ENCODE assay signal across 1 cellular context in genomic region chr10:33772370-33773331, GRCh38.
TF ChIP-seq lines count a peak whose summit lies in the region.

No MANE protein-coding gene starts in this region.

TF ChIP-seq in GM12878, 131 proteins besides CTCF, POLR2A, EP300 and RAD21:
- TF ChIP-seq NBN (IDR thresholded peaks at IDR 0.05) (peak; percentile 43; the same call in 1 of the 2 replicates), RCOR1 (conservative IDR thresholded peaks at IDR 0.05; ENCODE audit: low read depth, low read length) (no peak), RAD51 (IDR thresholded peaks at IDR 0.05) (no peak), BMI1 (IDR thresholded peaks at IDR 0.05; ENCODE audit: borderline replicate concordance) (peak; percentile 89), MLLT1 (IDR thresholded peaks at IDR 0.05) (0 out of 2 replicates have a peak, but pooled peaks have one; percentile 19), NR2C1 (IDR thresholded peaks at IDR 0.05) (peak; percentile 31; the same call in 1 of the 2 replicates), BHLHE40 (IDR thresholded peaks at IDR 0.05; ENCODE audit: borderline replicate concordance in 1 of 2, low read depth in 2 of 2, low read length in 1 of 2) (peak in 1 of 2 experiments; percentile 17; a peak in 1 of 4 replicates), ZNF687 (IDR thresholded peaks at IDR 0.05) (0 out of 2 replicates have a peak, but pooled peaks have one; percentile 38), IKZF2 (IDR thresholded peaks at IDR 0.05) (peak in 1 of 2 experiments; percentile 21; a peak in 1 of 4 replicates), CBX3 (IDR thresholded peaks at IDR 0.05; ENCODE audit: borderline replicate concordance, low read depth) (no peak), ZSCAN29 (IDR thresholded peaks at IDR 0.05) (no peak), SREBF2 (IDR thresholded peaks at IDR 0.05; ENCODE audit: low read length) (no peak), RELB (IDR thresholded peaks at IDR 0.05; ENCODE audit: low read depth) (no peak), NR2F1 (conservative IDR thresholded peaks at IDR 0.05) (peak; percentile 87), SPI1 (IDR thresholded peaks at IDR 0.05; ENCODE audit: borderline replicate concordance, insufficient read depth, low read depth, low read length) (peak; percentile 9; the same call in 1 of the 2 replicates), TCF12 (IDR thresholded peaks at IDR 0.05; ENCODE audit: low read depth, low read length) (no peak), MEF2B (IDR thresholded peaks at IDR 0.05; ENCODE audit: partially characterized antibody, poor library complexity, severe bottlenecking) (peak; percentile 16)
